ENCODE assay signal across 21 cellular contexts in genomic region chrX:123338240-123338639, GRCh38.
"Had no signal": no experiment of that assay in that cellular context is flagged by ENCODE, and none has a peak within 500 bp of the region (broad histone marks: within the 10 kb centered on the region; RNA-seq: fewer than 3 reads in every experiment).

No MANE protein-coding gene starts in this region.

- H3K27me3 Mint-ChIP-seq: activated CD4-positive, alpha-beta memory T cell treated with anti-CD3 and anti-CD28 coated beads for 36 hours; activated naive CD8-positive, alpha-beta T cell treated with anti-CD3 and anti-CD28 coated beads for 36 hours; naive B cell had no signal

- H3K9me3 Mint-ChIP-seq: activated B cell treated with CpG ODN at 0.5 μM for 24 hours; activated CD4-positive, alpha-beta memory T cell treated with anti-CD3 and anti-CD28 coated beads for 36 hours; activated naive CD8-positive, alpha-beta T cell treated with anti-CD3 and anti-CD28 coated beads for 36 hours; activated T-helper 1 cell treated with anti-CD3 and anti-CD28 coated beads, Interleukin-12 subunit alpha, Interleukin-12 subunit beta, Interleukin-2, Interleukin-4 antibody, amounts not matched to agents 30 ng/mL and 10 ng/mL and 1 ng/mL, durations not matched to agents 14 hours and 24 hours and 36 hours; neural progenitor cell had no signal

- FAIRE-seq: urothelium cell line had no signal

- H3K27ac ChIP-seq: body of pancreas, gastroesophageal sphincter, neural progenitor cell, prostate gland, right atrium auricular region, tibial artery had no signal

- H3K9me3 ChIP-seq: body of pancreas, gastroesophageal sphincter, mucosa of descending colon, prostate gland, right atrium auricular region, tibial artery had no signal

- H3K36me3 ChIP-seq: gastroesophageal sphincter, neural progenitor cell, prostate gland, right atrium auricular region, tibial artery had no signal

- ATAC-seq: body of pancreas; gastroesophageal sphincter; mucosa of descending colon; stimulated activated naive CD8-positive, alpha-beta T cell treated with anti-CD3 and anti-CD28 coated beads, Interleukin-15, Interleukin-2, amounts not matched to agents 100 U/mL and 50 U/mL, for 24 hours had no signal

- H3K4me1 ChIP-seq: body of pancreas, gastroesophageal sphincter, prostate gland, right atrium auricular region, tibial artery had no signal

- H3K4me1 Mint-ChIP-seq: activated B cell treated with CpG ODN at 0.5 μM for 24 hours; activated naive CD8-positive, alpha-beta T cell treated with anti-CD3 and anti-CD28 coated beads for 36 hours; naive B cell had no signal

- DNase-seq: activated B cell treated with CpG ODN at 0.5 μM for 24 hours; activated CD4-positive, alpha-beta memory T cell treated with anti-CD3 and anti-CD28 coated beads for 36 hours; activated CD4-positive, alpha-beta T cell treated with anti-CD3 and anti-CD28 coated beads for 4 hours; activated naive CD8-positive, alpha-beta T cell treated with anti-CD3 and anti-CD28 coated beads for 36 hours; activated T-cell treated with anti-CD3 and anti-CD28 coated beads for 4 hours; amygdala; body of pancreas; caudate nucleus; erythroblast; mesenchymal stem cell; mucosa of descending colon; naive B cell; stimulated activated naive CD8-positive, alpha-beta T cell treated with anti-CD3 and anti-CD28 coated beads, Interleukin-15, Interleukin-2, amounts not matched to agents 100 U/mL and 50 U/mL, for 24 hours; substantia nigra; tibial artery had no signal

- H3K27ac Mint-ChIP-seq: activated B cell treated with CpG ODN at 0.5 μM for 24 hours; activated CD4-positive, alpha-beta memory T cell treated with anti-CD3 and anti-CD28 coated beads for 36 hours; activated naive CD8-positive, alpha-beta T cell treated with anti-CD3 and anti-CD28 coated beads for 36 hours; activated T-helper 1 cell treated with anti-CD3 and anti-CD28 coated beads, Interleukin-12 subunit alpha, Interleukin-12 subunit beta, Interleukin-2, Interleukin-4 antibody, amounts not matched to agents 30 ng/mL and 10 ng/mL and 1 ng/mL, durations not matched to agents 14 hours and 24 hours and 36 hours; naive B cell; neural progenitor cell had no signal

- H3K4me2 ChIP-seq: neural progenitor cell had no signal

- H3K36me3 Mint-ChIP-seq: activated CD4-positive, alpha-beta memory T cell treated with anti-CD3 and anti-CD28 coated beads for 36 hours; activated naive CD8-positive, alpha-beta T cell treated with anti-CD3 and anti-CD28 coated beads for 36 hours; naive B cell; neural progenitor cell had no signal

- H3K27me3 ChIP-seq: body of pancreas, gastroesophageal sphincter, neural progenitor cell, right atrium auricular region, tibial artery had no signal

- H3K4me3 ChIP-seq: body of pancreas, gastroesophageal sphincter, mucosa of descending colon, neural progenitor cell, prostate gland, right atrium auricular region, tibial artery had no signal

- H3K4me3 Mint-ChIP-seq: activated B cell treated with CpG ODN at 0.5 μM for 24 hours; activated CD4-positive, alpha-beta memory T cell treated with anti-CD3 and anti-CD28 coated beads for 36 hours; activated naive CD8-positive, alpha-beta T cell treated with anti-CD3 and anti-CD28 coated beads for 36 hours; activated T-helper 1 cell treated with anti-CD3 and anti-CD28 coated beads, Interleukin-12 subunit alpha, Interleukin-12 subunit beta, Interleukin-2, Interleukin-4 antibody, amounts not matched to agents 30 ng/mL and 10 ng/mL and 1 ng/mL, durations not matched to agents 14 hours and 24 hours and 36 hours; neural progenitor cell had no signal

- H2AFZ ChIP-seq: neural progenitor cell had no signal

- H3K9ac ChIP-seq: neural progenitor cell had no signal
